Comparison of ENCODE assay signal across 6 cellular contexts in genomic region chr12:104143002-104143401, GRCh38.
"Had no signal": no experiment of that assay in that cellular context is flagged by ENCODE, and none has a peak within 500 bp of the region (broad histone marks: within the 10 kb centered on the region; RNA-seq: fewer than 3 reads in every experiment).

No MANE protein-coding gene starts in this region.

- DNase-seq: IMR-90, KBM-7, KG1 had no signal

- FAIRE-seq: HTR-8/SVneo had no signal

- H3K27ac ChIP-seq: HL-60 had no signal

- H3K4me1 Mint-ChIP-seq: IgD-negative memory B cell had no signal

- H3K27ac Mint-ChIP-seq: IgD-negative memory B cell had no signal
